29 cellular contexts compared by ENCODE assay signal in genomic region chr1:214330715-214331114, GRCh38.
"Had no signal": no experiment of that assay in that cellular context is flagged by ENCODE, and none has a peak within 500 bp of the region (broad histone marks: within the 10 kb centered on the region; RNA-seq: fewer than 3 reads in every experiment).

No MANE protein-coding gene starts in this region.

- H3K27me3 ChIP-seq: adrenal gland, ascending aorta, brain microvascular endothelial cell, gastroesophageal sphincter, left lung, ovary, testis, vagina had no signal

- H3K27ac ChIP-seq: adrenal gland, ascending aorta, brain microvascular endothelial cell, gastroesophageal sphincter, left lung, ovary, testis, vagina, WERI-Rb-1 had no signal

- ATAC-seq: activated CD4-positive, CD25-positive, alpha-beta regulatory T cell treated with anti-CD3 and anti-CD28 coated beads, Interleukin-2, amount 50 U/mL, for 24 hours; gastroesophageal sphincter; left lung; psoas muscle had no signal

- H3K4me3 Mint-ChIP-seq: activated naive CD8-positive, alpha-beta T cell treated with anti-CD3 and anti-CD28 coated beads for 36 hours; dendritic cell treated with granulocyte-macrophage colony-stimulating factor and Interleukin-4, amounts not matched to agents 40 ng/mL and 50 ng/mL, for 4 days; immature natural killer cell; naive B cell; T-helper 1 cell treated with Interleukin-12 subunit alpha and Interleukin-12 subunit beta and Interleukin-4 antibody, amounts not matched to agents 30 μg/mL and 1 μg/mL, for 36 hours; type B pancreatic cell had no signal

- H3K27ac Mint-ChIP-seq: activated naive CD8-positive, alpha-beta T cell treated with anti-CD3 and anti-CD28 coated beads for 36 hours; dendritic cell treated with granulocyte-macrophage colony-stimulating factor and Interleukin-4, amounts not matched to agents 40 ng/mL and 50 ng/mL, for 4 days; immature natural killer cell; naive B cell; T-helper 1 cell treated with Interleukin-12 subunit alpha and Interleukin-12 subunit beta and Interleukin-4 antibody, amounts not matched to agents 30 μg/mL and 1 μg/mL, for 36 hours; type B pancreatic cell had no signal

- H3K4me3 ChIP-seq: adrenal gland, ascending aorta, gastroesophageal sphincter, left lung, ovary, psoas muscle, testis, vagina had no signal

- DNase-seq: activated CD4-positive, alpha-beta T cell treated with anti-CD3 and anti-CD28 coated beads for 48 hours; activated CD4-positive, alpha-beta T cell treated with anti-CD3 and anti-CD28 coated beads, Interleukin-2, amount 50 U/mL, for 48 hours; activated CD8-positive, alpha-beta memory T cell treated with anti-CD3 and anti-CD28 coated beads for 24 hours; activated effector memory CD4-positive, alpha-beta T cell treated with Interleukin-2 at 50 U/mL for 16 hours; activated naive CD4-positive, alpha-beta T cell treated with Interleukin-2 at 50 U/mL for 16 hours; activated naive CD8-positive, alpha-beta T cell treated with anti-CD3 and anti-CD28 coated beads for 36 hours; brain microvascular endothelial cell; central memory CD4-positive, alpha-beta T cell; hypothalamus; immature natural killer cell; kidney glomerular epithelial cell; left lung; naive B cell; psoas muscle; stimulated activated naive CD4-positive, alpha-beta T cell; SW 1271; T-helper 9 cell; WERI-Rb-1 had no signal

- H3K4me1 ChIP-seq: ascending aorta, left lung had no signal

- H3K36me3 ChIP-seq: adrenal gland, ascending aorta, ovary, vagina had no signal

- H3K27me3 Mint-ChIP-seq: activated naive CD8-positive, alpha-beta T cell treated with anti-CD3 and anti-CD28 coated beads for 36 hours; dendritic cell treated with granulocyte-macrophage colony-stimulating factor and Interleukin-4, amounts not matched to agents 40 ng/mL and 50 ng/mL, for 4 days; naive B cell; type B pancreatic cell had no signal

- H3K9me3 ChIP-seq: adrenal gland, ascending aorta, gastroesophageal sphincter, left lung, ovary, psoas muscle, testis, vagina had no signal

- FAIRE-seq: TTC549 had no signal

- H3K9me3 Mint-ChIP-seq: activated naive CD8-positive, alpha-beta T cell treated with anti-CD3 and anti-CD28 coated beads for 36 hours; dendritic cell treated with granulocyte-macrophage colony-stimulating factor and Interleukin-4, amounts not matched to agents 40 ng/mL and 50 ng/mL, for 4 days; immature natural killer cell; naive B cell; T-helper 1 cell treated with Interleukin-12 subunit alpha and Interleukin-12 subunit beta and Interleukin-4 antibody, amounts not matched to agents 30 μg/mL and 1 μg/mL, for 36 hours; type B pancreatic cell had no signal
